In the genomic region with DNA sequence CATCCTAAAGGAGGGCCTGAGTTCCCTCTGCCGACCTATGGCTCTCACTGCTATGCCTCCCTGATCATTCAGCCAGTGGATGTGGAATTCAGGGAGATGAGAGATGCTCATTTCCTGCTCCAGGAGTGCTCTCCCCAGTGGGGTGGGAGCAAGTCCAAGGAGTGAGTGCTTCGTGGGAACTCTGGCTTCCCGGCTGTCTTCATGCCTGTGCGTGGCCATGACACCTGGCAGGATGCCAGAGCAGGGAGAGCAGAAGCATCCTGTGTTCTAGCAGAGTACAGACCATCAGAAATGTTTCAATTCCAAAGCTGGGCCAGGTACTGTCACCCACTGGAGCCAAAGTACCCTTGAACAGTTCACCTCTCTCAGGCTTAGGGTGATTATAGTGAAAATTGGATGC, we compare ENCODE assay signal across 16 cellular contexts. TPM values are rescaled to one million over a fixed set of nuclear protein-coding genes. Genes with fewer than 3 reads are reported as not detected.
DNase-seq lines count a peak whose midpoint lies in the region; ATAC-seq, FAIRE-seq and TF ChIP-seq lines count a peak whose summit lies in the region.
"Had no signal": no experiment of that assay in that cellular context is flagged by ENCODE, and none has a peak within 500 bp of the region (broad histone marks: within the 10 kb centered on the region; RNA-seq: fewer than 3 reads in every experiment).

No MANE protein-coding gene starts in this region.

- no peak overlapping the region for H3K4me2 ChIP-seq in A549

- no peaks in the 10 kb centered on the region for H3K36me3 Mint-ChIP-seq in WTC11
- no peaks in the 10 kb centered on the region for H3K36me3 Mint-ChIP-seq in activated T-helper 17 cell treated with anti-CD3 and anti-CD28 coated beads, Interleukin-2, amount 50 U/mL, for 72 hours (ENCODE audit: low read depth)
- H3K36me3 Mint-ChIP-seq: CD8-positive, alpha-beta T cell had no signal

- TF ChIP-seq CTCF in A549 (IDR thresholded peaks at IDR 0.05): no peak
- no peak for TF ChIP-seq CTCF in WTC11 (IDR thresholded peaks at IDR 0.05)
- TF ChIP-seq CTCF in left ventricle myocardium inferior (IDR thresholded peaks at IDR 0.05; ENCODE audit: borderline replicate concordance): no peak

- H3K36me3 ChIP-seq in left ventricle myocardium inferior: no peaks in the 10 kb centered on the region

- TF ChIP-seq POLR2A in A549 (IDR thresholded peaks at IDR 0.05; ENCODE audit: low read length): no peak

- H3K27ac Mint-ChIP-seq in WTC11: peak overlapping the region; percentile 71; the same call in 1 of the 2 replicates
- no peak overlapping the region for H3K27ac Mint-ChIP-seq in activated T-helper 17 cell treated with anti-CD3 and anti-CD28 coated beads, Interleukin-2, amount 50 U/mL, for 72 hours
- H3K27ac Mint-ChIP-seq: activated T-cell treated with anti-CD3 and anti-CD28 coated beads, Interleukin-2, amount 50 U/mL, for 24 hours; CD8-positive, alpha-beta T cell; progenitor cell of endocrine pancreas had no signal

- H3K27ac ChIP-seq in A549 (0 out of 6 replicates have a peak overlapping the region, but pooled peaks of 1 of the 2 experiments have one; percentile 36), left ventricle myocardium inferior (replicated peaks) (no peak overlapping the region)
- H3K27ac ChIP-seq: RWPE1, suprapubic skin had no signal

- H3K4me3 ChIP-seq in A549 (no peak overlapping the region), left ventricle myocardium inferior (no peak overlapping the region)
- H3K4me3 ChIP-seq: suprapubic skin had no signal

- ATAC-seq in A549 (peak; percentile 26 to 39; a peak in 4 of 6 replicates), WTC11 (no peak), GM21737 (IDR thresholded peaks at IDR 0.05; ENCODE audit: unreplicated experiment) (no peak), HG03139 (IDR thresholded peaks at IDR 0.05; ENCODE audit: unreplicated experiment) (no peak)
- ATAC-seq in activated T-helper 17 cell treated with anti-CD3 and anti-CD28 coated beads, Interleukin-2, amount 50 U/mL, for 72 hours (replicated peaks): no peak
- ATAC-seq: CD8-positive, alpha-beta T cell had no signal

- no peak for DNase-seq in A549 (ENCODE audit: low read depth in 1 of 2, low spot score in 1 of 2)
- peak; percentile 47 for DNase-seq in EL
- no peak for DNase-seq in WTC11 (ENCODE audit: low spot score)
- DNase-seq in left ventricle myocardium inferior: peak; percentile 45
- DNase-seq in stimulated activated CD4-positive, alpha-beta T cell treated with anti-CD3 and anti-CD28 coated beads, Interleukin-2, amount 100 ng/mL, for 48 hours: no peak
- DNase-seq: activated T-cell treated with anti-CD3 and anti-CD28 coated beads, Interleukin-2, amount 50 U/mL, for 24 hours; CD8-positive, alpha-beta T cell; foreskin melanocyte; mammary epithelial cell; NCI-H1048 had no signal

- intact Hi-C loops in left ventricle myocardium inferior (cut with micrococcal nuclease): no loop called here

- H3K4me3 Mint-ChIP-seq in WTC11: no peak overlapping the region
- H3K4me3 Mint-ChIP-seq in activated T-helper 17 cell treated with anti-CD3 and anti-CD28 coated beads, Interleukin-2, amount 50 U/mL, for 72 hours: no peak overlapping the region
- H3K4me3 Mint-ChIP-seq: activated T-cell treated with anti-CD3 and anti-CD28 coated beads, Interleukin-2, amount 50 U/mL, for 24 hours; CD8-positive, alpha-beta T cell had no signal

- POLR2A ChIA-PET in A549 (lab: Yijun Ruan, JAX): interaction anchor here (0.6 kb wide), 1 partner anchor 980 kb away, joined by 5 read pairs; no protein-coding TSS in a partner anchor
- POLR2A ChIA-PET in WTC11 (lab: Charles Lee): no interaction called here

- H3K9me3 ChIP-seq in A549 (no peaks in the 10 kb centered on the region), left ventricle myocardium inferior (replicated peaks) (no peaks in the 10 kb centered on the region)
- H3K9me3 ChIP-seq: suprapubic skin had no signal

- peaks cover 16% of the 10 kb centered on the region for H3K4me1 Mint-ChIP-seq in WTC11
- H3K4me1 Mint-ChIP-seq in activated T-helper 17 cell treated with anti-CD3 and anti-CD28 coated beads, Interleukin-2, amount 50 U/mL, for 72 hours: no peaks in the 10 kb centered on the region

- no peak for TF ChIP-seq EP300 in A549 (IDR thresholded peaks at IDR 0.05)

- no peaks in the 10 kb centered on the region for H3K9me3 Mint-ChIP-seq in WTC11
- no peaks in the 10 kb centered on the region for H3K9me3 Mint-ChIP-seq in activated T-helper 17 cell treated with anti-CD3 and anti-CD28 coated beads, Interleukin-2, amount 50 U/mL, for 72 hours
- H3K9me3 Mint-ChIP-seq: activated T-cell treated with anti-CD3 and anti-CD28 coated beads, Interleukin-2, amount 50 U/mL, for 24 hours; CD8-positive, alpha-beta T cell had no signal

- FAIRE-seq in A549 (lab: Jason Lieb, UNC): no peak

- no peaks in the 10 kb centered on the region for H3K27me3 Mint-ChIP-seq in WTC11 (ENCODE audit: low read depth)
- H3K27me3 Mint-ChIP-seq in activated T-helper 17 cell treated with anti-CD3 and anti-CD28 coated beads, Interleukin-2, amount 50 U/mL, for 72 hours: peaks cover 4% of the 10 kb centered on the region
- H3K27me3 Mint-ChIP-seq: activated T-cell treated with anti-CD3 and anti-CD28 coated beads, Interleukin-2, amount 50 U/mL, for 24 hours had no signal

- no peak for TF ChIP-seq RAD21 in A549 (conservative IDR thresholded peaks at IDR 0.05 in 1 of 2, IDR thresholded peaks at IDR 0.05 in 1 of 2)

- CTCF ChIA-PET in A549 (lab: Yijun Ruan, JAX): interaction anchor here (0.6 to 1.8 kb wide), 6 partner anchors 9 to 80 kb away, joined by 3 to 5 read pairs (median 3); no protein-coding TSS in a partner anchor
- CTCF ChIA-PET in WTC11 (lab: Charles Lee): interaction anchor here (0.9 kb wide), 1 partner anchor 17 kb away, joined by 5 read pairs; no protein-coding TSS in a partner anchor

- no peaks in the 10 kb centered on the region for H3K27me3 ChIP-seq in left ventricle myocardium inferior (ENCODE audit: low read depth)
- H3K27me3 ChIP-seq: suprapubic skin had no signal

- H3K4me1 ChIP-seq in A549 (no peaks in the 10 kb centered on the region), left ventricle myocardium inferior (no peaks in the 10 kb centered on the region)

- 69% methylated on average over 4 of the region's 4 CpGs for WGBS in A549 (ENCODE audit: missing lambda C conversion rate)

TF ChIP-seq in A549, 52 proteins besides CTCF, POLR2A, EP300 and RAD21:
- no peak for TF ChIP-seq RFX5 (IDR thresholded peaks at IDR 0.05)
- TF ChIP-seq MAZ (IDR thresholded peaks at IDR 0.05; ENCODE audit: borderline replicate concordance, low read depth, low read length): no peak
- TF ChIP-seq SREBF2 (IDR thresholded peaks at IDR 0.05): no peak
- peak; percentile 30; the same call in 1 of the 2 replicates for TF ChIP-seq HOXA7 (CRISPR knock-in tag; IDR thresholded peaks at IDR 0.05)
- TF ChIP-seq ELK1 (IDR thresholded peaks at IDR 0.05; ENCODE audit: low read depth, low read length): no peak

TF ChIP-seq in WTC11, 78 proteins besides CTCF, POLR2A, EP300 and RAD21:
- TF ChIP-seq ERG (CRISPR knock-in tag; IDR thresholded peaks at IDR 0.05) (no peak), ATF3 (CRISPR knock-in tag; conservative IDR thresholded peaks at IDR 0.05) (no peak)
- TF ChIP-seq, protein P1, sequence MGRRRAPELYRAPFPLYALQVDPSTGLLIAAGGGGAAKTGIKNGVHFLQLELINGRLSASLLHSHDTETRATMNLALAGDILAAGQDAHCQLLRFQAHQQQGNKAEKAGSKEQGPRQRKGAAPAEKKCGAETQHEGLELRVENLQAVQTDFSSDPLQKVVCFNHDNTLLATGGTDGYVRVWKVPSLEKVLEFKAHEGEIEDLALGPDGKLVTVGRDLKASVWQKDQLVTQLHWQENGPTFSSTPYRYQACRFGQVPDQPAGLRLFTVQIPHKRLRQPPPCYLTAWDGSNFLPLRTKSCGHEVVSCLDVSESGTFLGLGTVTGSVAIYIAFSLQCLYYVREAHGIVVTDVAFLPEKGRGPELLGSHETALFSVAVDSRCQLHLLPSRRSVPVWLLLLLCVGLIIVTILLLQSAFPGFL (CRISPR knock-in tag; IDR thresholded peaks at IDR 0.05; ENCODE audit: borderline replicate concordance): no peak

RNA-seq across cellular contexts. Expression of gene APH1B, which starts 45.1 kb away (rescaled TPM):
- polyA plus RNA-seq in A549 (2011; rRNA removed) (25.3 and 28.5 TPM in 2 replicates), A549 (2017; fragmentation: RNase III; extraction: RNeasy Plus Mini Kit Qiagen cat#74134 plus additional on column Dnase treatment) (14.0 to 19.8 TPM (median 16.4 TPM) in 3 replicates)
- polyA plus RNA-seq in A549 (2012; cell fraction: cytosol; rRNA removed): 6.0 and 9.1 TPM in 2 replicates
- 6.6 and 10.3 TPM in 2 replicates for polyA plus RNA-seq in A549 (2012; cell fraction: nucleus; rRNA removed)
- 28.0 and 37.2 TPM in 2 replicates for polyA minus RNA-seq in A549 (2011; rRNA and poly(A)+ RNA removed)
- total RNA-seq in WTC11 (2021) (22.0 to 27.5 TPM (median 25.0 TPM) in 3 replicates), left ventricle myocardium inferior (6.2 TPM)
- total RNA-seq in activated T-helper 17 cell treated with anti-CD3 and anti-CD28 coated beads, Interleukin-2, amount 50 U/mL, for 72 hours: 1 to 10 TPM; 7.8 to 8.7 TPM

RNA-seq across cellular contexts. Expression of gene CA12, which starts 59.1 kb away (rescaled TPM):
- polyA plus RNA-seq in A549 (2011; rRNA removed): 323 and 389 TPM in 2 replicates
- 126 and 167 TPM in 2 replicates for polyA plus RNA-seq in A549 (2012; cell fraction: cytosol; rRNA removed)
- 155 and 181 TPM in 2 replicates for polyA plus RNA-seq in A549 (2012; cell fraction: nucleus; rRNA removed)
- 122 to 129 TPM (median 126 TPM) in 3 replicates for polyA plus RNA-seq in A549 (2017; fragmentation: RNase III; extraction: RNeasy Plus Mini Kit Qiagen cat#74134 plus additional on column Dnase treatment)
- polyA minus RNA-seq in A549 (2011; rRNA and poly(A)+ RNA removed): 186 and 245 TPM in 2 replicates
- total RNA-seq in WTC11 (2021): 2.8 to 3.3 TPM (median 2.8 TPM) in 3 replicates
- total RNA-seq in left ventricle myocardium inferior: 0.25 TPM
- total RNA-seq in activated T-helper 17 cell treated with anti-CD3 and anti-CD28 coated beads, Interleukin-2, amount 50 U/mL, for 72 hours: 1 to 10 TPM in 1 of 2 donors, under 1 TPM in 1; 0.15 to 1.0 TPM
- total RNA-seq: CD8-positive, alpha-beta T cell had no signal

Comparison
In these comparisons a context has a peak if more than half of its experiments do, and no peak if none do; other contexts are left out.
1. ATAC-seq: peak in A549 (2 of 2); none in WTC11 (single experiment), GM21737 (single experiment), HG03139 (single experiment) and activated T-helper 17 cell treated with anti-CD3 and anti-CD28 coated beads, Interleukin-2, amount 50 U/mL, for 72 hours (single experiment).
2. DNase-seq: peak in EL (single experiment) and left ventricle myocardium inferior (single experiment); none in A549 (0 of 2), WTC11 (single experiment) and stimulated activated CD4-positive, alpha-beta T cell treated with anti-CD3 and anti-CD28 coated beads, Interleukin-2, amount 100 ng/mL, for 48 hours (0 of 2).